ENCODE assay signal across 10 cellular contexts in genomic region chr10:65358565-65358964, GRCh38.
DNase-seq lines count a peak whose midpoint lies in the region; ATAC-seq and TF ChIP-seq lines count a peak whose summit lies in the region.
"Had no signal": no experiment of that assay in that cellular context is flagged by ENCODE, and none has a peak within 500 bp of the region (broad histone marks: within the 10 kb centered on the region; RNA-seq: fewer than 3 reads in every experiment).

No MANE protein-coding gene starts in this region.

- no peaks in the 10 kb centered on the region for H3K36me3 Mint-ChIP-seq in activated naive CD8-positive, alpha-beta T cell treated with anti-CD3 and anti-CD28 coated beads for 36 hours
- no peaks in the 10 kb centered on the region for H3K36me3 Mint-ChIP-seq in activated naive CD8-positive, alpha-beta T cell treated with anti-CD3 and anti-CD28 coated beads, Interleukin-2, amount 50 U/mL, for 24 hours (ENCODE audit: low read depth)

- no peak overlapping the region for H3K9ac ChIP-seq in PC-3 (ENCODE audit: low read length)

- no peaks in the 10 kb centered on the region for H3K4me1 ChIP-seq in PC-3 (ENCODE audit: insufficient read depth, low read length)
- H3K4me1 ChIP-seq: psoas muscle had no signal

- POLR2A ChIA-PET in PC-3 (lab: Charles Lee; ENCODE audit: unreplicated experiment): no interaction called here

- H2AFZ ChIP-seq in PC-3 (ENCODE audit: low read length): no peak overlapping the region

- H4K20me1 ChIP-seq in PC-3 (ENCODE audit: low read length): no peaks in the 10 kb centered on the region

- DNase-seq in NCI-H1105 treated with DMSO at 0.1 percent for 48 hours (lab: John Stamatoyannopoulos, UW): peak; percentile 4
- DNase-seq in NCI-H1105 (lab: John Stamatoyannopoulos, UW): no peak
- DNase-seq in PC-3: peak; percentile 76
- peak; percentile 3 for DNase-seq in fibroblast of peridontal ligament (ENCODE audit: extremely low read depth)
- DNase-seq in renal cortical epithelial cell (ENCODE audit: low read depth): peak; percentile 22
- DNase-seq in activated naive CD8-positive, alpha-beta T cell treated with anti-CD3 and anti-CD28 coated beads for 36 hours: no peak
- DNase-seq in activated naive CD8-positive, alpha-beta T cell treated with anti-CD3 and anti-CD28 coated beads, Interleukin-2, amount 50 U/mL, for 24 hours: no peak
- DNase-seq: psoas muscle; stimulated activated naive CD8-positive, alpha-beta T cell treated with anti-CD3 and anti-CD28 coated beads, Interleukin-15, Interleukin-2, amounts not matched to agents 100 U/mL and 50 U/mL, for 24 hours had no signal

- CTCF ChIA-PET in PC-3 (lab: Charles Lee): interaction anchor here (0.6 to 1.0 kb wide), 5 partner anchors 27 to 517 kb away, joined by 3 to 4 read pairs (median 3); no protein-coding TSS in a partner anchor

- ATAC-seq in PC-3: peak; percentile 94
- no peak for ATAC-seq in GM21526 (IDR thresholded peaks at IDR 0.05; ENCODE audit: low FRiP score, unreplicated experiment)
- no peak for ATAC-seq in activated naive CD8-positive, alpha-beta T cell treated with anti-CD3 and anti-CD28 coated beads, Interleukin-2, amount 50 U/mL, for 24 hours
- ATAC-seq: psoas muscle; stimulated activated naive CD8-positive, alpha-beta T cell treated with anti-CD3 and anti-CD28 coated beads, Interleukin-15, Interleukin-2, amounts not matched to agents 100 U/mL and 50 U/mL, for 24 hours had no signal

- BruUV-seq in PC-3 (replicated peaks; lab: Mats Ljungman, UMichigan): no TSS peak

- no peaks in the 10 kb centered on the region for H3K4me1 Mint-ChIP-seq in activated naive CD8-positive, alpha-beta T cell treated with anti-CD3 and anti-CD28 coated beads for 36 hours
- no peaks in the 10 kb centered on the region for H3K4me1 Mint-ChIP-seq in activated naive CD8-positive, alpha-beta T cell treated with anti-CD3 and anti-CD28 coated beads, Interleukin-2, amount 50 U/mL, for 24 hours

- H3K27me3 ChIP-seq in PC-3 (ENCODE audit: low read length): no peaks in the 10 kb centered on the region

- H3K4me3 ChIP-seq in PC-3 (ENCODE audit: low read length): no peak overlapping the region
- H3K4me3 ChIP-seq: psoas muscle had no signal

- H3F3A ChIP-seq in PC-3 (ENCODE audit: low read length, unreplicated experiment): no peaks in the 10 kb centered on the region

- no peaks in the 10 kb centered on the region for H3K36me3 ChIP-seq in PC-3 (ENCODE audit: low read depth, low read length)

- no peaks in the 10 kb centered on the region for H3K9me2 ChIP-seq in PC-3 (replicated peaks; ENCODE audit: low read length)

- TF ChIP-seq CTCF in PC-3 (conservative IDR thresholded peaks at IDR 0.05; ENCODE audit: low read depth, low read length): peak; percentile 96

- peaks cover 11% of the 10 kb centered on the region for H3K9me3 Mint-ChIP-seq in activated naive CD8-positive, alpha-beta T cell treated with anti-CD3 and anti-CD28 coated beads for 36 hours
- H3K9me3 Mint-ChIP-seq in activated naive CD8-positive, alpha-beta T cell treated with anti-CD3 and anti-CD28 coated beads, Interleukin-2, amount 50 U/mL, for 24 hours: peaks cover 12% of the 10 kb centered on the region

- intact Hi-C loops in PC-3 (cut with micrococcal nuclease): loop anchor here (1.0 to 10.0 kb wide), 9 partner anchors 214 to 1266 kb away; no protein-coding TSS in a partner anchor

- no peak overlapping the region for H3K4me3 Mint-ChIP-seq in activated naive CD8-positive, alpha-beta T cell treated with anti-CD3 and anti-CD28 coated beads for 36 hours
- no peak overlapping the region for H3K4me3 Mint-ChIP-seq in activated naive CD8-positive, alpha-beta T cell treated with anti-CD3 and anti-CD28 coated beads, Interleukin-2, amount 50 U/mL, for 24 hours

- H3K27me3 Mint-ChIP-seq in activated naive CD8-positive, alpha-beta T cell treated with anti-CD3 and anti-CD28 coated beads for 36 hours: no peaks in the 10 kb centered on the region
- no peaks in the 10 kb centered on the region for H3K27me3 Mint-ChIP-seq in activated naive CD8-positive, alpha-beta T cell treated with anti-CD3 and anti-CD28 coated beads, Interleukin-2, amount 50 U/mL, for 24 hours

- no peak overlapping the region for H3K27ac ChIP-seq in PC-3 (ENCODE audit: low read length)
- H3K27ac ChIP-seq: psoas muscle had no signal

- no peaks in the 10 kb centered on the region for H3K79me2 ChIP-seq in PC-3 (ENCODE audit: low read length)

- H3K27ac Mint-ChIP-seq in activated naive CD8-positive, alpha-beta T cell treated with anti-CD3 and anti-CD28 coated beads for 36 hours: no peak overlapping the region
- H3K27ac Mint-ChIP-seq in activated naive CD8-positive, alpha-beta T cell treated with anti-CD3 and anti-CD28 coated beads, Interleukin-2, amount 50 U/mL, for 24 hours: no peak overlapping the region

- H3K4me2 ChIP-seq in PC-3 (ENCODE audit: low read length): no peak overlapping the region

- no peaks in the 10 kb centered on the region for H3K9me3 ChIP-seq in PC-3 (ENCODE audit: low read length)
- H3K9me3 ChIP-seq: psoas muscle had no signal

Comparison
In these comparisons a context has a peak if more than half of its experiments do, and no peak if none do; other contexts are left out.
1. DNase-seq: peak in NCI-H1105 treated with DMSO at 0.1 percent for 48 hours (single experiment), PC-3 (single experiment), fibroblast of peridontal ligament (single experiment) and renal cortical epithelial cell (single experiment); none in NCI-H1105 (single experiment), activated naive CD8-positive, alpha-beta T cell treated with anti-CD3 and anti-CD28 coated beads for 36 hours (single experiment) and activated naive CD8-positive, alpha-beta T cell treated with anti-CD3 and anti-CD28 coated beads, Interleukin-2, amount 50 U/mL, for 24 hours (single experiment).